ENCODE assay signal across 31 cellular contexts in genomic region chr11:64549969-64550368, GRCh38. TPM values are rescaled to one million over a fixed set of nuclear protein-coding genes. Genes with fewer than 3 reads are reported as not detected.
"Had no signal": no experiment of that assay in that cellular context is flagged by ENCODE, and none has a peak within 500 bp of the region (broad histone marks: within the 10 kb centered on the region; RNA-seq: fewer than 3 reads in every experiment).

No MANE protein-coding gene starts in this region.

- H3K27me3 ChIP-seq: colonic mucosa had no signal

- H3K4me1 ChIP-seq: colonic mucosa had no signal

- ATAC-seq: effector memory CD8-positive, alpha-beta T cell; esophagus mucosa; gastrocnemius medialis; heart right ventricle; left cardiac atrium; left lung; left ventricle myocardium superior; lower lobe of right lung; mucosa of descending colon had no signal

- H3K9me3 Mint-ChIP-seq: dendritic cell treated with granulocyte-macrophage colony-stimulating factor and Interleukin-4, amounts not matched to agents 40 ng/mL and 50 ng/mL, for 4 days had no signal

- H3K4me3 Mint-ChIP-seq: dendritic cell treated with granulocyte-macrophage colony-stimulating factor and Interleukin-4, amounts not matched to agents 40 ng/mL and 50 ng/mL, for 4 days; effector memory CD8-positive, alpha-beta T cell; endodermal cell; mesothelial cell of epicardium had no signal

- DNase-seq: colonic mucosa; cortex of kidney; effector CD8-positive, alpha-beta T cell; effector memory CD8-positive, alpha-beta T cell; endodermal cell; erythroblast; esophagus squamous epithelium; foreskin fibroblast; foreskin melanocyte; gastrocnemius medialis; glutamatergic neuron; head of caudate nucleus; heart right ventricle; hippocampal formation; left cardiac atrium; left lung; mesenchymal stem cell; mucosa of descending colon had no signal

- H3K9me3 ChIP-seq: colonic mucosa, esophagus squamous epithelium, gastrocnemius medialis, heart right ventricle, left lung, lower lobe of right lung, mucosa of descending colon had no signal

- H3K36me3 Mint-ChIP-seq: mesothelial cell of epicardium had no signal

- H3K27ac Mint-ChIP-seq: dendritic cell treated with granulocyte-macrophage colony-stimulating factor and Interleukin-4, amounts not matched to agents 40 ng/mL and 50 ng/mL, for 4 days; effector memory CD8-positive, alpha-beta T cell; endodermal cell; mesothelial cell of epicardium had no signal

- H3K27ac ChIP-seq: colonic mucosa, epithelial cell of prostate, esophagus squamous epithelium, gastrocnemius medialis, heart right ventricle, left lung, lower lobe of right lung had no signal

- H3K4me3 ChIP-seq: colonic mucosa, esophagus squamous epithelium, gastrocnemius medialis, heart right ventricle, left lung, lower lobe of right lung, mucosa of descending colon had no signal

- H3K36me3 ChIP-seq: colonic mucosa, esophagus squamous epithelium, gastrocnemius medialis, heart right ventricle, left lung, lower lobe of right lung had no signal

RNA-seq across cellular contexts. Expression of gene SLC22A11, which starts 5.8 kb away (rescaled TPM):
- total RNA-seq: colonic mucosa, dermis microvascular lymphatic vessel endothelial cell, endodermal cell, esophagus mucosa, esophagus squamous epithelium, gastrocnemius medialis, glomerular endothelial cell, heart right ventricle, kidney epithelial cell, left cardiac atrium, left lung, left ventricle myocardium superior, lower lobe of right lung, lung microvascular endothelial cell, mesenteric fat pad, myocyte had no signal

RNA-seq across cellular contexts. Expression of gene SLC22A12, which starts 41.1 kb away (rescaled TPM):
- total RNA-seq: colonic mucosa, dermis microvascular lymphatic vessel endothelial cell, endodermal cell, esophagus mucosa, esophagus squamous epithelium, gastrocnemius medialis, glomerular endothelial cell, heart right ventricle, kidney epithelial cell, left cardiac atrium, left lung, left ventricle myocardium superior, lower leg skin, lower lobe of right lung, lung microvascular endothelial cell, mesothelial cell of epicardium, mucosa of descending colon, myocyte had no signal
